ENCODE assay signal across 23 cellular contexts in the genomic region with DNA sequence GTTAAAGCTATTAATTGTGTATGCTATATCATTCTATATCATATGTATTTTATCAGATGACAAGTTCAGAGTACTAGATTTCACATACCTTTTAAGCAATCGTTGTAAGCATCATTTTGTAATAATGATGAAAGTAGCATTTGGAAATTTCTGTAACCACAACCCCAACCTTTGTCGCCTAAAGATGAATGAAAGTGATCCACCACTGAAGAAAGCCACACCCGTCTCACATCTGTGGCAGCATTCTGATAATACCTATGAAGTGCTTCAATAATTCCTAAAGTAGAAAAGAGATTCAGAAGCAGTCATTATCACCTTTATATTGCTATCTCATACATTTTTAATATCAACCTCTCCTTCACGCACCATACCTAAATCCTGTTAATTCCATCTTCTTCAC. TPM values are rescaled to one million over a fixed set of nuclear protein-coding genes. Genes with fewer than 3 reads are reported as not detected.
DNase-seq lines count a peak whose midpoint lies in the region; ATAC-seq, FAIRE-seq and TF ChIP-seq lines count a peak whose summit lies in the region.
"Had no signal": no experiment of that assay in that cellular context is flagged by ENCODE, and none has a peak within 500 bp of the region (broad histone marks: within the 10 kb centered on the region; RNA-seq: fewer than 3 reads in every experiment).

No MANE protein-coding gene starts in this region.

- H3K9ac ChIP-seq in PC-3 (ENCODE audit: low read length), result no peak overlapping the region

- H3K4me1 Mint-ChIP-seq in T-helper 17 cell, result peaks cover 13% of the 10 kb centered on the region
- H3K4me1 Mint-ChIP-seq in naive thymus-derived CD8-positive, alpha-beta T cell, result peaks cover 0 to 6% (median 4%) of the 10 kb centered on the region in 4 donors

- peak; percentile 6 to 7 for DNase-seq in NOMO-1 (lab: John Stamatoyannopoulos, UW; ENCODE audit: unreplicated experiment in 2 of 2)
- no peak for DNase-seq in NOMO-1 treated with dmso at 0.1 percent for 144 hours (lab: John Stamatoyannopoulos, UW; ENCODE audit: unreplicated experiment)
- no peak for DNase-seq in D721Med (ENCODE audit: insufficient read length, low spot score)
- no peak for DNase-seq in T-helper 17 cell
- DNase-seq in naive thymus-derived CD8-positive, alpha-beta T cell, result no peak
- no peak for DNase-seq in PC-3
- no peak for DNase-seq in SHP77 (lab: John Stamatoyannopoulos, UW)
- DNase-seq: 8988T; BE2C; CD4-positive, alpha-beta memory T cell; DMS79; H7; HFFc6; Kasumi-1; MM.1S; NCI-H187; NCI-H2107; NCI-H510A treated with DMSO at 0.1 percent for 48 hours; NCI-H82 had no signal

- H3K9me3 ChIP-seq in T-helper 17 cell (ENCODE audit: control insufficient read depth, low read length, poor library complexity, severe bottlenecking) (no peaks in the 10 kb centered on the region), PC-3 (ENCODE audit: low read length) (no peaks in the 10 kb centered on the region)
- H3K9me3 ChIP-seq: BE2C had no signal

- no peaks in the 10 kb centered on the region for H3K9me3 Mint-ChIP-seq in naive thymus-derived CD8-positive, alpha-beta T cell
- H3K9me3 Mint-ChIP-seq: CD4-positive, alpha-beta memory T cell; HFFc6; IgD-negative memory B cell had no signal

- intact Hi-C loops in PC-3 (cut with micrococcal nuclease), result no loop called here

- POLR2A ChIA-PET in naive thymus-derived CD8-positive, alpha-beta T cell (lab: Charles Lee), result no interaction called here
- POLR2A ChIA-PET in PC-3 (lab: Charles Lee; ENCODE audit: unreplicated experiment), result no interaction called here

- H2AFZ ChIP-seq in PC-3 (ENCODE audit: low read length), result no peak overlapping the region

- CTCF ChIA-PET in PC-3 (lab: Charles Lee), result no interaction called here

- no peaks in the 10 kb centered on the region; the same call in none of the 2 replicates for H3K36me3 ChIP-seq in PC-3 (ENCODE audit: low read depth, low read length)

- TF ChIP-seq CTCF in D721Med (IDR thresholded peaks at IDR 0.05; ENCODE audit: insufficient read depth, missing control alignments), result no peak
- TF ChIP-seq CTCF in PC-3 (conservative IDR thresholded peaks at IDR 0.05; ENCODE audit: low read depth, low read length), result no peak

- H3K9me2 ChIP-seq in PC-3 (replicated peaks; ENCODE audit: low read length), result no peaks in the 10 kb centered on the region

- H3K27me3 Mint-ChIP-seq in T-helper 17 cell, result no peaks in the 10 kb centered on the region
- no peaks in the 10 kb centered on the region for H3K27me3 Mint-ChIP-seq in naive thymus-derived CD8-positive, alpha-beta T cell
- H3K27me3 Mint-ChIP-seq: CD4-positive, alpha-beta memory T cell; IgD-negative memory B cell had no signal

- no peaks in the 10 kb centered on the region for H3F3A ChIP-seq in PC-3 (ENCODE audit: low read length, unreplicated experiment)

- no peak overlapping the region for H3K4me2 ChIP-seq in PC-3 (ENCODE audit: low read length)

- H3K4me3 ChIP-seq in PC-3 (ENCODE audit: low read length), result no peak overlapping the region

- H3K27ac ChIP-seq in PC-3 (ENCODE audit: low read length), result no peak overlapping the region

- no peaks in the 10 kb centered on the region for H3K79me2 ChIP-seq in PC-3 (ENCODE audit: low read length)

- no peaks in the 10 kb centered on the region for H3K27me3 ChIP-seq in PC-3 (ENCODE audit: low read length)
- H3K27me3 ChIP-seq: BE2C had no signal

- no peaks in the 10 kb centered on the region for H4K20me1 ChIP-seq in PC-3 (ENCODE audit: low read length)

- H3K36me3 Mint-ChIP-seq in T-helper 17 cell (ENCODE audit: low read depth), result peaks cover 11% of the 10 kb centered on the region
- peaks cover 0 to 66% (median 8%) of the 10 kb centered on the region in 3 donors for H3K36me3 Mint-ChIP-seq in naive thymus-derived CD8-positive, alpha-beta T cell
- H3K36me3 Mint-ChIP-seq: IgD-negative memory B cell had no signal

- no TSS peak for BruUV-seq in PC-3 (replicated peaks; lab: Mats Ljungman, UMichigan)

- no peaks in the 10 kb centered on the region for H3K4me1 ChIP-seq in PC-3 (ENCODE audit: insufficient read depth, low read length)
- H3K4me1 ChIP-seq: BE2C had no signal

- no peak for ATAC-seq in T-helper 17 cell
- ATAC-seq in naive thymus-derived CD8-positive, alpha-beta T cell, result no peak
- no peak for ATAC-seq in HG03196 (IDR thresholded peaks at IDR 0.05; ENCODE audit: unreplicated experiment)
- no peak for ATAC-seq in PC-3
- ATAC-seq: Right ventricle myocardium inferior had no signal

- FAIRE-seq in D721Med (lab: Jason Lieb, UNC), result peak; percentile 77
- FAIRE-seq: RCC 7860 had no signal

- H3K4me3 Mint-ChIP-seq in T-helper 17 cell, result no peak overlapping the region
- no peak overlapping the region for H3K4me3 Mint-ChIP-seq in naive thymus-derived CD8-positive, alpha-beta T cell
- H3K4me3 Mint-ChIP-seq: CD4-positive, alpha-beta memory T cell; HFFc6; IgD-negative memory B cell had no signal

- peak overlapping the region; percentile 82 for H3K27ac Mint-ChIP-seq in T-helper 17 cell
- peak overlapping the region in 6 of 10 donors; percentile 0 to 41 (median 14) for H3K27ac Mint-ChIP-seq in naive thymus-derived CD8-positive, alpha-beta T cell
- H3K27ac Mint-ChIP-seq: HFFc6 had no signal

RNA-seq across cellular contexts. Expression of a gene that starts 16.6 kb away (rescaled TPM):
- 10 to 100 TPM; 12.9 to 18.0 TPM for total RNA-seq in T-helper 17 cell
- total RNA-seq in naive thymus-derived CD8-positive, alpha-beta T cell, result 10 to 100 TPM; 11.8 to 12.6 TPM
- 1 to 10 TPM; 2.4 to 4.5 (median 4.1) TPM for polyA plus RNA-seq in naive thymus-derived CD8-positive, alpha-beta T cell
- total RNA-seq in PC-3 (2014; rRNA removed), result 2.7 and 6.3 TPM in 2 replicates

RNA-seq across cellular contexts. Expression of a gene that starts 29.1 kb away (rescaled TPM):
- total RNA-seq in T-helper 17 cell (10 to 100 TPM; 32.7 to 36.3 TPM), PC-3 (2014; rRNA removed) (4.9 and 5.5 TPM in 2 replicates)
- total RNA-seq in naive thymus-derived CD8-positive, alpha-beta T cell, result 10 to 100 TPM; 71.4 to 77.1 TPM
- 10 to 100 TPM; 15.9 to 16.9 (median 15.9) TPM for polyA plus RNA-seq in naive thymus-derived CD8-positive, alpha-beta T cell

RNA-seq across cellular contexts. Expression of a gene that starts 35.6 kb away (rescaled TPM):
- total RNA-seq in T-helper 17 cell (under 1 TPM; 0.60 to 0.67 TPM), PC-3 (2014; rRNA removed) (0.04 TPM in 1 of 2 replicates, not detected in the other)
- 1 to 10 TPM; 1.1 to 1.3 TPM for total RNA-seq in naive thymus-derived CD8-positive, alpha-beta T cell
- under 1 TPM in 1 of 3 donors, not detected in 2; 0.13 TPM for polyA plus RNA-seq in naive thymus-derived CD8-positive, alpha-beta T cell
- total RNA-seq: Right ventricle myocardium inferior had no signal
- polyA plus RNA-seq: CD4-positive, alpha-beta memory T cell; IgD-negative memory B cell had no signal

Comparison
In these comparisons a context has a peak if more than half of its experiments do, and no peak if none do; other contexts are left out.
1. DNase-seq: peak in NOMO-1 (2 of 2); none in NOMO-1 treated with dmso at 0.1 percent for 144 hours (single experiment), D721Med (single experiment), T-helper 17 cell (0 of 3), naive thymus-derived CD8-positive, alpha-beta T cell (0 of 10), PC-3 (single experiment) and SHP77 (0 of 2).